In the genomic region with DNA sequence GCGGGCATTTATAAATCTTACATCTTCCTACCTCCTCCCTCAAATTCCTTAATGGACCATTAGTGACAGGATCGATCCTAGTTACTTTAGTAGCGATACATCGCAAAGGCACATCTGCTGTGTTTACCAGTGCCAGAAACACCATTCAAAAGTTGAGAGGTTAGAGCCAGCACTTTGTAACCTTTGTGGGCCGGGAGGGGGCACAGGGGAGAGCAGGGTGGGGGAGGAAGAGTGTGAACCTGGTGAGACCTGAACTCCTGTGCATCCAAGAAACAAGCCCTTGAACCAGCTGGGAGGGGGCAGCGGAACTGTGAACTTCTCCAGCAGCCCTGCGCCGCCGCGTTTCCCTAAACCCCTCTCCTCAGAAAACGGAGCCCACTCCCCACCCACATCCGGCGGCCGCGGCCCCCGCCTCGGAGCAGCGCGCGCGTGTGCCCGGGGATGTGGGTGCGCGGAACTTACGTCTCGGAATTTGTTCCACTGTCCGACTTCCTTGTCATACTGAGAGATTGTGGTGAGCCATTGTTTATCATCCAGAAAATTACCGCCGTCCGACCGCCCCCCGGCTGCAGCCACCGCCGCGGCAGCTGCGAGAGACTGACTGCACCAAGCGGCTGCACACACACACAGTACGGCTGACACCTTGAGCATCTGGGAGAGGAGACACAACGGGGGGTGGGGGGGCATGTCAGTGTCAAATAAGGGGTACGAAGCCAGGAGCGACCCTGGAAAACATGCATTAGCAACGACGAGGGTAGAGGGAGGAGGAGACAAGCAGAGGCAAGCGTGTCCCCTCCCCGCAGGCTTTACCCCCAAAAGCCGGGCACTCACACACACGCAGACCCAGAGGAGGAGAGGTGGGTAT, we compare ENCODE assay signal across 8 cellular contexts. TPM values are rescaled to one million over a fixed set of nuclear protein-coding genes. Genes with fewer than 3 reads are reported as not detected.
DNase-seq lines count a peak whose midpoint lies in the region; TF ChIP-seq lines count a peak whose summit lies in the region.

No MANE protein-coding gene starts in this region.

- in situ Hi-C loops in GM23248 (cut with MboI), result no loop called here

- H3K9me3 ChIP-seq in GM23248 (ENCODE audit: low read depth), result no peaks in the 10 kb centered on the region
- H3K9me3 ChIP-seq in PC-9 (ENCODE audit: insufficient read depth, low read depth), result no peaks in the 10 kb centered on the region
- H3K9me3 ChIP-seq in esophagus squamous epithelium, result no peaks in the 10 kb centered on the region

- no peak overlapping the region for H3K9ac ChIP-seq in GM23248

- H3K4me1 Mint-ChIP-seq in CD14-positive monocyte, result peaks cover 18% of the 10 kb centered on the region
- peaks cover 17% of the 10 kb centered on the region for H3K4me1 Mint-ChIP-seq in nephron progenitor cell

- H3K4me1 ChIP-seq in GM23248 (ENCODE audit: insufficient read depth) (no peaks in the 10 kb centered on the region), PC-9 (replicated peaks; ENCODE audit: insufficient read depth) (no peaks in the 10 kb centered on the region), esophagus squamous epithelium (peaks cover 4 to 18% (median 14%) of the 10 kb centered on the region in 3 donors)

- H3K36me3 Mint-ChIP-seq in CD14-positive monocyte (peaks cover 0 to 1% of the 10 kb centered on the region in 2 donors), nephron progenitor cell (ENCODE audit: low read depth) (no peaks in the 10 kb centered on the region)

- H3K27ac ChIP-seq in GM23248, result no peak overlapping the region
- no peak overlapping the region for H3K27ac ChIP-seq in PC-9
- no peak overlapping the region for H3K27ac ChIP-seq in esophagus squamous epithelium

- H3K9me3 Mint-ChIP-seq in CD14-positive monocyte (peaks cover 0 to 2% (median 0%) of the 10 kb centered on the region in 7 donors), nephron progenitor cell (no peaks in the 10 kb centered on the region)

- BruUV-seq in PC-9 (replicated peaks; lab: Mats Ljungman, UMichigan), result no TSS peak

- peak overlapping the region; percentile 41; the same call in 1 of the 2 replicates for H2AFZ ChIP-seq in GM23248
- H2AFZ ChIP-seq in PC-9, result peak overlapping the region; percentile 88

- POLR2A ChIA-PET in PC-9 (lab: Charles Lee; ENCODE audit: unreplicated experiment), result interaction anchor here (0.6 kb wide), 1 partner anchor 7 kb away, joined by 9 read pairs; no protein-coding TSS in a partner anchor

- H3K4me2 ChIP-seq in GM23248 (ENCODE audit: unreplicated experiment), result peak overlapping the region; percentile 30
- peak overlapping the region; percentile 86 for H3K4me2 ChIP-seq in PC-9

- H3K27me3 ChIP-seq in GM23248 (replicated peaks; ENCODE audit: insufficient read depth) (peaks cover 31% of the 10 kb centered on the region), PC-9 (ENCODE audit: insufficient read depth, low read depth) (no peaks in the 10 kb centered on the region), esophagus squamous epithelium (peaks cover 0 to 58% (median 3%) of the 10 kb centered on the region in 4 donors)

- peak overlapping the region; percentile 48 for H3K4me3 ChIP-seq in GM23248
- peak overlapping the region; percentile 66 for H3K4me3 ChIP-seq in PC-9
- peak overlapping the region; percentile 14 to 61 (median 32) for H3K4me3 ChIP-seq in esophagus squamous epithelium

- H3K9me2 ChIP-seq in GM23248 (ENCODE audit: insufficient read depth) (no peaks in the 10 kb centered on the region), PC-9 (ENCODE audit: insufficient read depth) (no peaks in the 10 kb centered on the region)

- H3K4me3 Mint-ChIP-seq in CD14-positive monocyte (peak overlapping the region; percentile 98 to 100), nephron progenitor cell (peak overlapping the region; percentile 99)

- 4 to 7% methylated on average over 37 to 47 of the region's 47 CpGs for WGBS in GM23248 (ENCODE audit: low coverage in 1 of 2, low lambda C conversion rate in 2 of 2, missing lambda C conversion rate in 2 of 2), 2 experiments
- 2 to 4% methylated on average over 15 to 37 of the region's 47 CpGs for WGBS in esophagus squamous epithelium, 2 donors

- DNase-seq in CD14-positive monocyte (ENCODE audit: low spot score), result no peak
- peak; percentile 7 for DNase-seq in GM23248
- peak in 1 of 2 experiments; percentile 20 for DNase-seq in PC-9
- DNase-seq in esophagus squamous epithelium (lab: John Stamatoyannopoulos, UW), result no peak
- DNase-seq in nephron progenitor cell, result peak; percentile 60
- DNase-seq in NCI-H2171 treated with DMSO at 0.1 percent for 48 hours (lab: John Stamatoyannopoulos, UW), result no peak
- no peak for DNase-seq in DMS153 treated with DMSO at 0.1 percent for 48 hours (lab: John Stamatoyannopoulos, UW; ENCODE audit: unreplicated experiment)
- no peak for DNase-seq in middle frontal gyrus (ENCODE audit: extremely low spot score, low spot score)

- H3K79me2 ChIP-seq in GM23248 (ENCODE audit: insufficient read depth), result no peaks in the 10 kb centered on the region
- H3K79me2 ChIP-seq in PC-9 (ENCODE audit: low read depth), result no peaks in the 10 kb centered on the region

- no peak for TF ChIP-seq POLR2A in esophagus squamous epithelium (IDR thresholded peaks at IDR 0.05)

- H4K20me1 ChIP-seq in GM23248 (ENCODE audit: insufficient read depth) (no peaks in the 10 kb centered on the region), PC-9 (ENCODE audit: insufficient read depth) (no peaks in the 10 kb centered on the region)

- H3K27me3 Mint-ChIP-seq in CD14-positive monocyte (ENCODE audit: low read depth in 3 of 3) (peaks cover 27 to 39% (median 33%) of the 10 kb centered on the region in 3 donors), nephron progenitor cell (ENCODE audit: low read depth, poor library complexity) (peaks cover 39% of the 10 kb centered on the region)

- H3F3A ChIP-seq in GM23248 (ENCODE audit: insufficient read depth), result no peaks in the 10 kb centered on the region
- no peaks in the 10 kb centered on the region for H3F3A ChIP-seq in PC-9 (ENCODE audit: insufficient read depth, low read depth)

- intact Hi-C loops in CD14-positive monocyte (cut with micrococcal nuclease), result no loop called here
- intact Hi-C loops in PC-9 (cut with micrococcal nuclease; ENCODE audit: unreplicated experiment), result loop anchor here (5.0 kb wide), 1 partner anchor 211 kb away; no protein-coding TSS in a partner anchor
- intact Hi-C loops in esophagus squamous epithelium (cut with DNase I), result no loop called here

- CTCF ChIA-PET in PC-9 (lab: Charles Lee), result no interaction called here

- TF ChIP-seq CTCF in CD14-positive monocyte (IDR thresholded peaks at IDR 0.05) (no peak), PC-9 (conservative IDR thresholded peaks at IDR 0.05) (no peak), esophagus squamous epithelium (IDR thresholded peaks at IDR 0.05) (no peak), nephron progenitor cell (IDR thresholded peaks at IDR 0.05) (no peak)

- peak overlapping the region in 5 of 7 donors; percentile 15 to 88 (median 63) for H3K27ac Mint-ChIP-seq in CD14-positive monocyte
- H3K27ac Mint-ChIP-seq in nephron progenitor cell, result no peak overlapping the region

- H3K36me3 ChIP-seq in GM23248 (ENCODE audit: low read depth) (no peaks in the 10 kb centered on the region), PC-9 (ENCODE audit: low read depth) (no peaks in the 10 kb centered on the region), esophagus squamous epithelium (no peaks in the 10 kb centered on the region)

RNA-seq across cellular contexts. Expression of gene SPOCK3, which starts 0.5 kb away (rescaled TPM):
- polyA plus RNA-seq in CD14-positive monocyte (1 to 10 TPM; 1.2 to 1.9 TPM), GM23248 (2016; fragmentation: Nextera tagmentation; extraction: Ambion mirVana) (not detected in 2 replicates)
- total RNA-seq in GM23248 (2014; rRNA removed; shearing (Covaris generic)), result not detected in 2 replicates
- total RNA-seq in PC-9 (2021) (not detected in 2 replicates), esophagus squamous epithelium (not detected)

Comparison
In these comparisons a context has a peak if more than half of its experiments do, and no peak if none do; other contexts are left out.
1. DNase-seq: peak in GM23248 (single experiment) and nephron progenitor cell (single experiment); none in CD14-positive monocyte (single experiment), esophagus squamous epithelium (single experiment), NCI-H2171 treated with DMSO at 0.1 percent for 48 hours (single experiment), DMS153 treated with DMSO at 0.1 percent for 48 hours (single experiment) and middle frontal gyrus (single experiment).
2. Peak in every context shown above with its lines, with median percentiles within 50 percentile points of each other: H3K4me3 ChIP-seq.